9 cellular contexts compared by ENCODE assay signal in genomic region chr16:66483689-66484452, GRCh38. TPM values are rescaled to one million over a fixed set of nuclear protein-coding genes. Genes with fewer than 3 reads are reported as not detected.
A peak's percentile ranks its signal among the peaks of the same experiment; 100 is the strongest.
DNase-seq lines count a peak whose midpoint lies in the region; ATAC-seq, FAIRE-seq and TF ChIP-seq lines count a peak whose summit lies in the region.
"Had no signal": no experiment of that assay in that cellular context is flagged by ENCODE, and none has a peak within 500 bp of the region (broad histone marks: within the 10 kb centered on the region; RNA-seq: fewer than 3 reads in every experiment).

No MANE protein-coding gene starts in this region.

- ATAC-seq in HG02759 (IDR thresholded peaks at IDR 0.05; ENCODE audit: unreplicated experiment) (peak; percentile 75), HG03460 (IDR thresholded peaks at IDR 0.05; ENCODE audit: unreplicated experiment) (no peak)

- DNase-seq in NCI-H2196 (lab: John Stamatoyannopoulos, UW; ENCODE audit: unreplicated experiment) (peak; percentile 51), bronchial epithelial cell (ENCODE audit: low read depth) (peak; percentile 58), kidney glomerular epithelial cell (lab: John Stamatoyannopoulos, UW) (peak; percentile 55)
- peak; percentile 52 for DNase-seq in activated CD4-positive, CD25-positive, alpha-beta regulatory T cell treated with anti-CD3 and anti-CD28 coated beads, Interleukin-2, amount 50 U/mL, for 16 hours (ENCODE audit: low read depth, low spot score)
- peak; percentile 59 for DNase-seq in stimulated activated CD4-positive, alpha-beta T cell treated with anti-CD3 and anti-CD28 coated beads, Interleukin-2, amount 100 ng/mL, for 4 hours (ENCODE audit: low read depth)

- TF ChIP-seq CTCF in GM12801 (IDR thresholded peaks at IDR 0.05; ENCODE audit: extremely low read depth, insufficient read length) (peak; percentile 77), bronchial epithelial cell (IDR thresholded peaks at IDR 0.05; ENCODE audit: insufficient read depth, low read length, severe bottlenecking) (peak; percentile 98)

- no peak for FAIRE-seq in bronchial epithelial cell (lab: Jason Lieb, UNC)

- H3K4me3 ChIP-seq in bronchial epithelial cell (ENCODE audit: low read depth, low read length) = no peak overlapping the region

- no peaks in the 10 kb centered on the region for H3K36me3 ChIP-seq in bronchial epithelial cell (ENCODE audit: control insufficient read depth, insufficient read depth, low read length)

- H3K27me3 ChIP-seq in bronchial epithelial cell (ENCODE audit: control insufficient read depth, insufficient read depth, low read length) = no peaks in the 10 kb centered on the region

RNA-seq across cellular contexts. Expression of gene BEAN1, which starts 56.8 kb away (rescaled TPM):
- 0.38 TPM in 1 of 2 replicates, not detected in the other for total RNA-seq in bronchial epithelial cell
- total RNA-seq: skeletal muscle tissue had no signal
